ENCODE assay signal across 25 cellular contexts in the genomic region with DNA sequence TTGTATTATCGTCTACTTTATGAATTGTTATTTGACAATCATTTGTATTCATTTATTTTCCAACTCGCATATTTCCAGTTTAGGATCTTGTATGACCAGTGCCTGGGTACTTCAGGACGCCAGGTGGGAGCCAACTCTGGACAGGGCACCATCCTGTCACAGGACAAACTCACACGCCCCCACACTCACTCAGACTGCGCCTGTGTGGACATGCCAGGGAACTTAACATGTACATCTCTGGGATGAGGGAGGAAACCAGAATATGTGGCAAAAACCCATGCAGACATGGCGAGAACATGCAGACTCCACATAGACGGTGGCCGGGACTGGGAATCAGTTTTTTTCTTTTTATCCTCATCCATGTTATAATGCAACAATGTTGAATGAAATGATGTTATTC.
"Had no signal": no experiment of that assay in that cellular context is flagged by ENCODE, and none has a peak within 500 bp of the region (broad histone marks: within the 10 kb centered on the region; RNA-seq: fewer than 3 reads in every experiment).

No MANE protein-coding gene starts in this region.

- H3K4me3 ChIP-seq: K562, SJSA1, SK-N-MC had no signal

- H3K9me3 ChIP-seq: SJSA1 had no signal

- H3K9ac ChIP-seq: KMS-11 had no signal

- H3K4me2 ChIP-seq: KMS-11 had no signal

- H3K27ac ChIP-seq: KMS-11, SJSA1, SK-N-MC had no signal

- H3K27me3 Mint-ChIP-seq: IgD-negative memory B cell had no signal

- H3K4me1 Mint-ChIP-seq: IgD-negative memory B cell had no signal

- H3K4me3 Mint-ChIP-seq: IgD-negative memory B cell had no signal

- H3K36me3 ChIP-seq: SJSA1 had no signal

- DNase-seq: Kasumi-1, MV-4-11, NCI-H1048, NCI-H1105 treated with DMSO at 0.1 percent for 48 hours, NCI-H1417 treated with DMSO at 0.1 percent for 48 hours, NCI-H146, NCI-H1694 treated with DMSO at 0.1 percent for 48 hours, NCI-H1930, NCI-H2081, NCI-H2107, NCI-H2227 treated with DMSO at 0.1 percent for 48 hours, NCI-H446, NCI-H510A, NCI-H524 treated with DMSO at 0.1 percent for 48 hours, NCI-H69, NCI-H774, Right ventricle myocardium superior, RPMI8226, SIG-M5 had no signal

- H3K27me3 ChIP-seq: SJSA1 had no signal

- ATAC-seq: HepG2, K562 had no signal

- H3K27ac Mint-ChIP-seq: IgD-negative memory B cell had no signal

- H3K9me3 Mint-ChIP-seq: IgD-negative memory B cell had no signal
